In genomic region chr18:54675076-54675475, GRCh38 we compare ENCODE assay signal across 23 cellular contexts.
"Had no signal": no experiment of that assay in that cellular context is flagged by ENCODE, and none has a peak within 500 bp of the region (broad histone marks: within the 10 kb centered on the region; RNA-seq: fewer than 3 reads in every experiment).

No MANE protein-coding gene starts in this region.

- H3K4me3 Mint-ChIP-seq: activated CD4-positive, alpha-beta memory T cell treated with anti-CD3 and anti-CD28 coated beads for 36 hours; activated naive CD4-positive, alpha-beta T cell treated with anti-CD3 and anti-CD28 coated beads for 36 hours; activated naive CD8-positive, alpha-beta T cell treated with anti-CD3 and anti-CD28 coated beads, Interleukin-2, amount 10 ng/mL, durations not matched to agents 7 days and 5 days; endodermal cell; nephron; T-helper 1 cell treated with Interleukin-12 subunit alpha and Interleukin-12 subunit beta and Interleukin-4 antibody, amounts not matched to agents 30 μg/mL and 1 μg/mL, for 36 hours; type B pancreatic cell had no signal

- H3K9me3 ChIP-seq: sigmoid colon, thoracic aorta, vagina had no signal

- H3K27ac Mint-ChIP-seq: activated CD4-positive, alpha-beta memory T cell treated with anti-CD3 and anti-CD28 coated beads for 36 hours; activated naive CD4-positive, alpha-beta T cell treated with anti-CD3 and anti-CD28 coated beads for 36 hours; activated naive CD8-positive, alpha-beta T cell treated with anti-CD3 and anti-CD28 coated beads, Interleukin-2, amount 10 ng/mL, durations not matched to agents 7 days and 5 days; endodermal cell; nephron; T-helper 1 cell treated with Interleukin-12 subunit alpha and Interleukin-12 subunit beta and Interleukin-4 antibody, amounts not matched to agents 30 μg/mL and 1 μg/mL, for 36 hours; type B pancreatic cell had no signal

- H3K9me3 Mint-ChIP-seq: activated CD4-positive, alpha-beta memory T cell treated with anti-CD3 and anti-CD28 coated beads for 36 hours; activated naive CD4-positive, alpha-beta T cell treated with anti-CD3 and anti-CD28 coated beads for 36 hours; activated naive CD8-positive, alpha-beta T cell treated with anti-CD3 and anti-CD28 coated beads, Interleukin-2, amount 10 ng/mL, durations not matched to agents 7 days and 5 days; T-helper 1 cell treated with Interleukin-12 subunit alpha and Interleukin-12 subunit beta and Interleukin-4 antibody, amounts not matched to agents 30 μg/mL and 1 μg/mL, for 36 hours; type B pancreatic cell had no signal

- H2AFZ ChIP-seq: hepatocyte had no signal

- H3K79me2 ChIP-seq: hepatocyte had no signal

- DNase-seq: activated CD4-positive, alpha-beta memory T cell treated with anti-CD3 and anti-CD28 coated beads for 36 hours; activated CD4-positive, alpha-beta T cell treated with anti-CD3 and anti-CD28 coated beads for 4 hours; activated CD4-positive, CD25-positive, alpha-beta regulatory T cell; activated effector memory CD4-positive, alpha-beta T cell treated with Interleukin-2 at 50 U/mL for 16 hours; activated naive CD4-positive, alpha-beta T cell treated with anti-CD3 and anti-CD28 coated beads for 36 hours; activated naive CD8-positive, alpha-beta T cell treated with anti-CD3 and anti-CD28 coated beads, Interleukin-2, amount 10 ng/mL, durations not matched to agents 7 days and 5 days; activated T-cell treated with anti-CD3 and anti-CD28 coated beads, Interleukin-2, amount 50 U/mL, for 48 hours; amniotic stem cell; cerebellar nuclear complex; cortex of kidney; endodermal cell; foreskin fibroblast; occipital lobe; sigmoid colon; stimulated activated CD4-positive, alpha-beta T cell treated with anti-CD3 and anti-CD28 coated beads, Interleukin-4, amount 100 ng/mL, for 24 hours; stimulated activated naive CD4-positive, alpha-beta T cell treated with Interleukin-2 at 50 U/mL for 16 hours; T1000 had no signal

- H3K27ac ChIP-seq: hepatocyte, sigmoid colon, thoracic aorta, vagina had no signal

- H3K36me3 Mint-ChIP-seq: activated CD4-positive, alpha-beta memory T cell treated with anti-CD3 and anti-CD28 coated beads for 36 hours; activated naive CD8-positive, alpha-beta T cell treated with anti-CD3 and anti-CD28 coated beads, Interleukin-2, amount 10 ng/mL, durations not matched to agents 7 days and 5 days; type B pancreatic cell had no signal

- H3K4me3 ChIP-seq: hepatocyte, sigmoid colon, thoracic aorta, vagina had no signal

- H3K4me1 ChIP-seq: sigmoid colon, vagina had no signal

- H3K27me3 ChIP-seq: hepatocyte, sigmoid colon, vagina had no signal

- H3K36me3 ChIP-seq: sigmoid colon, thoracic aorta, vagina had no signal

- H3K4me2 ChIP-seq: hepatocyte had no signal

- H3K27me3 Mint-ChIP-seq: type B pancreatic cell had no signal
